11 cellular contexts compared by ENCODE assay signal in the genomic region with DNA sequence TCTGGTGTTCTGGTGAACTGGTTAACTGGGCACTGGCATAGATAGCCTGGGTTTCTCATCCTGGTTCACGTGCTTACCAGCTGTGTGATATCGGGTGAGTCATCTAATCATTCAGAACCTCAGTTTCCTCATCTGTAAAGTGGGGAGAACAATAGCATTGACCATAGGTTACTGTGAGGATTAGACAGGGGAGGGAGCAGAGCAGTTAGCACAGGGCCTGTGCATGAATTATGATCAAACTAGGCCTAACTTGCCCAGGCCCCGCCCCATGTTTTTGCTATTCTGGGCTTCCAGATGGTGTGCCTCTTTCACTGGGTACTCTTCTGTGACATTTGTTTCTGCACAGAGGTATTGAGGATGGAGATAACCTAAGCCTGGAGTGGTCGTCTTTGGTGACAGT. TPM values are rescaled to one million over a fixed set of nuclear protein-coding genes. Genes with fewer than 3 reads are reported as not detected.
DNase-seq lines count a peak whose midpoint lies in the region; ATAC-seq and TF ChIP-seq lines count a peak whose summit lies in the region.
"Had no signal": no experiment of that assay in that cellular context is flagged by ENCODE, and none has a peak within 500 bp of the region (broad histone marks: within the 10 kb centered on the region; RNA-seq: fewer than 3 reads in every experiment).

No MANE protein-coding gene starts in this region.

- no peak for TF ChIP-seq CTCF in MCF 10A (IDR thresholded peaks at IDR 0.05; ENCODE audit: unreplicated experiment)
- TF ChIP-seq CTCF in breast epithelium (IDR thresholded peaks at IDR 0.05): no peak
- no peak for TF ChIP-seq CTCF in SK-N-SH (IDR thresholded peaks at IDR 0.05)
- TF ChIP-seq CTCF in transverse colon (IDR thresholded peaks at IDR 0.05): no peak
- no peak for TF ChIP-seq CTCF in activated CD8-positive, alpha-beta T cell treated with anti-CD3 and anti-CD28 coated beads for 36 hours (IDR thresholded peaks at IDR 0.05)

- H3K9me2 ChIP-seq in SK-N-SH: no peaks in the 10 kb centered on the region

- peak; percentile 50 for DNase-seq in MCF 10A (ENCODE audit: unreplicated experiment)
- no peak for DNase-seq in breast epithelium (ENCODE audit: low spot score in 2 of 2)
- no peak for DNase-seq in SK-N-SH
- no peak for DNase-seq in left ventricle myocardium superior
- no peak for DNase-seq in transverse colon
- no peak for DNase-seq in activated CD8-positive, alpha-beta T cell treated with anti-CD3 and anti-CD28 coated beads for 36 hours
- DNase-seq in activated CD8-positive, alpha-beta T cell treated with anti-CD3 and anti-CD28 coated beads, Interleukin-2, amount 10 ng/mL, durations not matched to agents 7 days and 5 days: no peak
- DNase-seq: NCI-H2107 had no signal

- POLR2A ChIA-PET in MCF 10A (lab: Yijun Ruan, JAX) (interaction anchor here (0.6 to 2.2 kb wide), 14 partner anchors 23 to 1990 kb away, joined by 3 to 11 read pairs (median 4); a partner anchor contains a TSS), SK-N-SH (lab: Yijun Ruan, JAX) (interaction anchor here (0.7 kb wide), 1 partner anchor 57 kb away, joined by 3 read pairs; no protein-coding TSS in a partner anchor)
- POLR2A ChIA-PET in activated CD8-positive, alpha-beta T cell treated with anti-CD3 and anti-CD28 coated beads for 36 hours (lab: Charles Lee): interaction anchor here (0.6 kb wide), 1 partner anchor 466 kb away, joined by 4 read pairs; no protein-coding TSS in a partner anchor
- POLR2A ChIA-PET in activated CD8-positive, alpha-beta T cell treated with anti-CD3 and anti-CD28 coated beads, Interleukin-2, amount 10 ng/mL, durations not matched to agents 7 days and 5 days (lab: Charles Lee): no interaction called here

- ATAC-seq in left ventricle myocardium superior (peak; percentile 4), HG03280 (IDR thresholded peaks at IDR 0.05; ENCODE audit: unreplicated experiment) (no peak)
- ATAC-seq in activated CD8-positive, alpha-beta T cell treated with anti-CD3 and anti-CD28 coated beads for 36 hours: no peak
- ATAC-seq in activated CD8-positive, alpha-beta T cell treated with anti-CD3 and anti-CD28 coated beads, Interleukin-2, amount 10 ng/mL, durations not matched to agents 7 days and 5 days: no peak

- no peak overlapping the region for H3K4me3 Mint-ChIP-seq in MCF 10A (ENCODE audit: unreplicated experiment)
- no peak overlapping the region for H3K4me3 Mint-ChIP-seq in activated CD8-positive, alpha-beta T cell treated with anti-CD3 and anti-CD28 coated beads for 36 hours
- H3K4me3 Mint-ChIP-seq in activated CD8-positive, alpha-beta T cell treated with anti-CD3 and anti-CD28 coated beads, Interleukin-2, amount 10 ng/mL, durations not matched to agents 7 days and 5 days: no peak overlapping the region

- WGBS in SK-N-SH (ENCODE audit: low lambda C conversion rate): 80% methylated on average over 4 of the region's 4 CpGs
- 76 to 83% methylated on average over 1 to 4 of the region's 4 CpGs for WGBS in transverse colon (ENCODE audit: low coverage in 1 of 2), 2 donors

- H3K79me2 ChIP-seq in SK-N-SH (ENCODE audit: insufficient read depth): no peaks in the 10 kb centered on the region

- no peak overlapping the region for H3K27ac Mint-ChIP-seq in MCF 10A (ENCODE audit: low read depth, unreplicated experiment)
- no peak overlapping the region for H3K27ac Mint-ChIP-seq in activated CD8-positive, alpha-beta T cell treated with anti-CD3 and anti-CD28 coated beads for 36 hours
- no peak overlapping the region for H3K27ac Mint-ChIP-seq in activated CD8-positive, alpha-beta T cell treated with anti-CD3 and anti-CD28 coated beads, Interleukin-2, amount 10 ng/mL, durations not matched to agents 7 days and 5 days

- H3K27me3 ChIP-seq in breast epithelium: no peaks in the 10 kb centered on the region
- H3K27me3 ChIP-seq in SK-N-SH (ENCODE audit: insufficient read depth): no peaks in the 10 kb centered on the region
- H3K27me3 ChIP-seq in transverse colon: no peaks in the 10 kb centered on the region
- H3K27me3 ChIP-seq: left lung had no signal

- no TSS peak for BruUV-seq in MCF 10A (replicated peaks; lab: Mats Ljungman, UMichigan)

- peak overlapping the region; percentile 60; the same call in 1 of the 2 replicates for H2AFZ ChIP-seq in SK-N-SH (ENCODE audit: low read depth)

- H3K9me3 ChIP-seq in breast epithelium (no peaks in the 10 kb centered on the region), SK-N-SH (no peaks in the 10 kb centered on the region), transverse colon (no peaks in the 10 kb centered on the region)
- H3K9me3 ChIP-seq: left lung had no signal

- 0 out of 2 replicates have a peak overlapping the region, but pooled peaks have one; percentile 54 for H3K4me2 ChIP-seq in SK-N-SH

- CTCF ChIA-PET in MCF 10A (lab: Yijun Ruan, JAX): interaction anchor here (0.7 to 1.8 kb wide), 7 partner anchors 32 to 110 kb away, joined by 3 to 8 read pairs (median 5); no protein-coding TSS in a partner anchor
- CTCF ChIA-PET in SK-N-SH (lab: Yijun Ruan, JAX): interaction anchor here (1.0 to 6.4 kb wide), 5 partner anchors 21 to 111 kb away, joined by 3 to 33 read pairs (median 5); no protein-coding TSS in a partner anchor
- CTCF ChIA-PET in activated CD8-positive, alpha-beta T cell treated with anti-CD3 and anti-CD28 coated beads for 36 hours (lab: Charles Lee): interaction anchor here (1.2 to 7.2 kb wide), 4 partner anchors 21 to 96 kb away, joined by 4 to 47 read pairs (median 12); no protein-coding TSS in a partner anchor
- CTCF ChIA-PET in activated CD8-positive, alpha-beta T cell treated with anti-CD3 and anti-CD28 coated beads, Interleukin-2, amount 10 ng/mL, durations not matched to agents 7 days and 5 days (lab: Charles Lee): interaction anchor here (1.8 kb wide), 1 partner anchor 94 kb away, joined by 5 read pairs; no protein-coding TSS in a partner anchor

- H4K20me1 ChIP-seq in SK-N-SH (ENCODE audit: insufficient read depth): no peaks in the 10 kb centered on the region

- H3K27me3 Mint-ChIP-seq in MCF 10A (ENCODE audit: insufficient read depth, unreplicated experiment): no peaks in the 10 kb centered on the region
- H3K27me3 Mint-ChIP-seq in activated CD8-positive, alpha-beta T cell treated with anti-CD3 and anti-CD28 coated beads for 36 hours: peaks cover 2% of the 10 kb centered on the region
- peaks cover 19% of the 10 kb centered on the region for H3K27me3 Mint-ChIP-seq in activated CD8-positive, alpha-beta T cell treated with anti-CD3 and anti-CD28 coated beads, Interleukin-2, amount 10 ng/mL, durations not matched to agents 7 days and 5 days (ENCODE audit: low read depth)

- H3K4me3 ChIP-seq in breast epithelium (no peak overlapping the region), SK-N-SH (ENCODE audit: low read depth in 2 of 2, low read length in 1 of 2) (no peak overlapping the region), transverse colon (no peak overlapping the region)
- H3K4me3 ChIP-seq: left lung, skin epidermis had no signal

- H3K4me1 ChIP-seq in breast epithelium (peaks cover 0 to 7% of the 10 kb centered on the region in 2 donors), SK-N-SH (ENCODE audit: control insufficient read depth in 1 of 2, insufficient read depth in 2 of 2, low read depth in 1 of 2, low read length in 1 of 2) (peaks cover 20 to 25% of the 10 kb centered on the region in 2 experiments; a peak in 3 of 4 replicates), transverse colon (peaks cover 7 to 31% (median 11%) of the 10 kb centered on the region in 4 donors)

- no peaks in the 10 kb centered on the region for H3K36me3 Mint-ChIP-seq in MCF 10A (ENCODE audit: insufficient read depth, unreplicated experiment)
- no peaks in the 10 kb centered on the region for H3K36me3 Mint-ChIP-seq in activated CD8-positive, alpha-beta T cell treated with anti-CD3 and anti-CD28 coated beads for 36 hours (ENCODE audit: low read depth)
- H3K36me3 Mint-ChIP-seq in activated CD8-positive, alpha-beta T cell treated with anti-CD3 and anti-CD28 coated beads, Interleukin-2, amount 10 ng/mL, durations not matched to agents 7 days and 5 days (ENCODE audit: low read depth): no peaks in the 10 kb centered on the region

- H3K27ac ChIP-seq in breast epithelium (peak overlapping the region in 1 of 2 donors; percentile 65), SK-N-SH (ENCODE audit: low read depth in 2 of 2, low read length in 1 of 2) (peak overlapping the region in 1 of 2 experiments; percentile 47; a peak in 1 of 4 replicates), transverse colon (peak overlapping the region; percentile 41 to 69 (median 59))
- H3K27ac ChIP-seq: left lung had no signal

- H3K36me3 ChIP-seq in breast epithelium (no peaks in the 10 kb centered on the region), SK-N-SH (replicated peaks in 1 of 2; ENCODE audit: control insufficient read depth in 1 of 2, insufficient read depth in 2 of 2, low read length in 1 of 2) (no peaks in the 10 kb centered on the region), transverse colon (no peaks in the 10 kb centered on the region)
- H3K36me3 ChIP-seq: left lung had no signal

- no peak for TF ChIP-seq EP300 in SK-N-SH (IDR thresholded peaks at IDR 0.05; ENCODE audit: borderline replicate concordance in 1 of 2, low read depth in 1 of 2, low read length in 1 of 2)
- TF ChIP-seq EP300 in transverse colon (IDR thresholded peaks at IDR 0.05; ENCODE audit: low read depth): no peak

- no peak for TF ChIP-seq RAD21 in SK-N-SH (IDR thresholded peaks at IDR 0.05; ENCODE audit: low read length)

- H3K9ac ChIP-seq in SK-N-SH: no peak overlapping the region

- H3F3A ChIP-seq in SK-N-SH (replicated peaks; ENCODE audit: insufficient read depth): peaks cover 9% of the 10 kb centered on the region

- no peak for TF ChIP-seq POLR2A in breast epithelium (IDR thresholded peaks at IDR 0.05)
- no peak for TF ChIP-seq POLR2A in transverse colon (IDR thresholded peaks at IDR 0.05)

- peaks cover 37% of the 10 kb centered on the region for H3K4me1 Mint-ChIP-seq in MCF 10A (ENCODE audit: insufficient read depth, unreplicated experiment)
- peaks cover 29% of the 10 kb centered on the region for H3K4me1 Mint-ChIP-seq in activated CD8-positive, alpha-beta T cell treated with anti-CD3 and anti-CD28 coated beads for 36 hours (ENCODE audit: low read depth)
- H3K4me1 Mint-ChIP-seq in activated CD8-positive, alpha-beta T cell treated with anti-CD3 and anti-CD28 coated beads, Interleukin-2, amount 10 ng/mL, durations not matched to agents 7 days and 5 days (ENCODE audit: low read depth): peaks cover 37% of the 10 kb centered on the region

- intact Hi-C loops in MCF 10A (cut with micrococcal nuclease) (no loop called here), breast epithelium (cut with DNase I; ENCODE audit: low total_unique reads) (no loop called here), left ventricle myocardium superior (cut with micrococcal nuclease) (no loop called here), transverse colon (cut with DNase I; ENCODE audit: low total_unique reads) (no loop called here)
- intact Hi-C loops in activated CD8-positive, alpha-beta T cell treated with anti-CD3 and anti-CD28 coated beads for 36 hours (cut with micrococcal nuclease): loop anchor here (10.0 kb wide), 1 partner anchor 311 kb away; no protein-coding TSS in a partner anchor

- no peaks in the 10 kb centered on the region for H3K9me3 Mint-ChIP-seq in MCF 10A (ENCODE audit: unreplicated experiment)
- H3K9me3 Mint-ChIP-seq in activated CD8-positive, alpha-beta T cell treated with anti-CD3 and anti-CD28 coated beads for 36 hours: peaks cover 4% of the 10 kb centered on the region
- H3K9me3 Mint-ChIP-seq in activated CD8-positive, alpha-beta T cell treated with anti-CD3 and anti-CD28 coated beads, Interleukin-2, amount 10 ng/mL, durations not matched to agents 7 days and 5 days (ENCODE audit: insufficient read depth): no peaks in the 10 kb centered on the region

- in situ Hi-C loops in transverse colon (cut with MboI; ENCODE audit: low pct_ligation_motif_present in 1 of 4, low pct_unique_long_range_greater_than_20kb in 1 of 4, low sequenced_read_pairs in 3 of 4): no loop called here

RNA-seq across cellular contexts. Expression of a gene that starts 4.6 kb away (rescaled TPM):
- 38.4 and 41.9 TPM in 2 replicates for total RNA-seq in MCF 10A (2022)
- 10 to 100 TPM; 51.5 to 61.4 (median 59.4) TPM for total RNA-seq in breast epithelium
- 39.8 and 43.3 TPM in 2 replicates for polyA plus RNA-seq in SK-N-SH (2012; rRNA removed)
- polyA plus RNA-seq in SK-N-SH (2012; cell fraction: cytosol; rRNA removed): 17.4 and 26.1 TPM in 2 replicates
- 94.5 and 97.9 TPM in 2 replicates for polyA plus RNA-seq in SK-N-SH (2012; cell fraction: nucleus; rRNA removed)
- 62.5 TPM for total RNA-seq in left ventricle myocardium superior
- total RNA-seq in transverse colon: 10 to 100 TPM; 38.0 to 75.5 (median 66.7) TPM
- total RNA-seq in activated CD8-positive, alpha-beta T cell treated with anti-CD3 and anti-CD28 coated beads for 36 hours: 10 to 100 TPM; 41.0 to 44.0 TPM
- total RNA-seq in activated CD8-positive, alpha-beta T cell treated with anti-CD3 and anti-CD28 coated beads, Interleukin-2, amount 10 ng/mL, durations not matched to agents 7 days and 5 days: 10 to 100 TPM; 31.4 to 32.6 TPM

RNA-seq across cellular contexts. Expression of a gene that starts 25.8 kb away (rescaled TPM):
- 151 and 269 TPM in 2 replicates for total RNA-seq in MCF 10A (2022)
- total RNA-seq in breast epithelium: 10 to 100 TPM; 22.0 to 49.2 (median 44.6) TPM
- polyA plus RNA-seq in SK-N-SH (2012; rRNA removed): 59.5 and 91.6 TPM in 2 replicates
- 99.1 and 101 TPM in 2 replicates for polyA plus RNA-seq in SK-N-SH (2012; cell fraction: cytosol; rRNA removed)
- polyA plus RNA-seq in SK-N-SH (2012; cell fraction: nucleus; rRNA removed): 72.6 and 94.3 TPM in 2 replicates
- total RNA-seq in left ventricle myocardium superior: 11.8 TPM
- total RNA-seq in transverse colon: 10 to 100 TPM; 31.1 to 78.9 (median 47.9) TPM
- total RNA-seq in activated CD8-positive, alpha-beta T cell treated with anti-CD3 and anti-CD28 coated beads for 36 hours: 100 to 1,000 TPM; 664 to 677 TPM
- 100 to 1,000 TPM; 837 to 887 TPM for total RNA-seq in activated CD8-positive, alpha-beta T cell treated with anti-CD3 and anti-CD28 coated beads, Interleukin-2, amount 10 ng/mL, durations not matched to agents 7 days and 5 days

RNA-seq across cellular contexts. Expression of a gene that starts 56.1 kb away (rescaled TPM):
- 114 and 129 TPM in 2 replicates for total RNA-seq in MCF 10A (2022)
- 10 to 100 TPM; 30.4 to 70.8 (median 51.5) TPM for total RNA-seq in breast epithelium
- polyA plus RNA-seq in SK-N-SH (2012; rRNA removed): 41.6 and 49.2 TPM in 2 replicates
- polyA plus RNA-seq in SK-N-SH (2012; cell fraction: cytosol; rRNA removed): 27.1 and 31.0 TPM in 2 replicates
- 103 and 133 TPM in 2 replicates for polyA plus RNA-seq in SK-N-SH (2012; cell fraction: nucleus; rRNA removed)
- total RNA-seq in left ventricle myocardium superior: 74.5 TPM
- total RNA-seq in transverse colon: 10 to 100 TPM; 23.6 to 56.8 (median 45.4) TPM
- 100 to 1,000 TPM; 116 TPM for total RNA-seq in activated CD8-positive, alpha-beta T cell treated with anti-CD3 and anti-CD28 coated beads for 36 hours
- total RNA-seq in activated CD8-positive, alpha-beta T cell treated with anti-CD3 and anti-CD28 coated beads, Interleukin-2, amount 10 ng/mL, durations not matched to agents 7 days and 5 days: 10 to 100 TPM; 82.9 to 88.3 TPM
